ENCODE assay signal across 17 cellular contexts in genomic region chr1:173414539-173414938, GRCh38.
DNase-seq lines count a peak whose midpoint lies in the region; ATAC-seq and TF ChIP-seq lines count a peak whose summit lies in the region.
"Had no signal": no experiment of that assay in that cellular context is flagged by ENCODE, and none has a peak within 500 bp of the region (broad histone marks: within the 10 kb centered on the region; RNA-seq: fewer than 3 reads in every experiment).

No MANE protein-coding gene starts in this region.

- no peaks in the 10 kb centered on the region for H3K9me3 Mint-ChIP-seq in stimulated activated naive CD8-positive, alpha-beta T cell treated with anti-CD3 and anti-CD28 coated beads, Interleukin-15, Interleukin-2, amounts not matched to agents 100 ng/mL and 50 ng/mL, for 24 hours
- H3K9me3 Mint-ChIP-seq in stimulated activated naive CD8-positive, alpha-beta T cell treated with anti-CD3 and anti-CD28 coated beads, Interleukin-15, amount 100 ng/mL, for 72 hours: no peaks in the 10 kb centered on the region
- H3K9me3 Mint-ChIP-seq in activated B cell treated with CpG ODN at 0.5 μM for 24 hours: no peaks in the 10 kb centered on the region
- H3K9me3 Mint-ChIP-seq: H9 had no signal

- 70% methylated on average over 3 of the region's 3 CpGs for WGBS in right cardiac atrium

- H3K9me3 ChIP-seq in right cardiac atrium (ENCODE audit: control insufficient read depth, low read length): no peaks in the 10 kb centered on the region

- H3K36me3 Mint-ChIP-seq in stimulated activated naive CD8-positive, alpha-beta T cell treated with anti-CD3 and anti-CD28 coated beads, Interleukin-15, Interleukin-2, amounts not matched to agents 100 ng/mL and 50 ng/mL, for 24 hours (ENCODE audit: low read depth): peaks cover 10% of the 10 kb centered on the region
- H3K36me3 Mint-ChIP-seq in activated B cell treated with CpG ODN at 0.5 μM for 24 hours (ENCODE audit: low read depth): no peaks in the 10 kb centered on the region

- no peak overlapping the region for H3K4me3 Mint-ChIP-seq in stimulated activated naive CD8-positive, alpha-beta T cell treated with anti-CD3 and anti-CD28 coated beads, Interleukin-15, Interleukin-2, amounts not matched to agents 100 ng/mL and 50 ng/mL, for 24 hours
- no peak overlapping the region for H3K4me3 Mint-ChIP-seq in stimulated activated naive CD8-positive, alpha-beta T cell treated with anti-CD3 and anti-CD28 coated beads, Interleukin-15, amount 100 ng/mL, for 72 hours
- peak overlapping the region; percentile 56 for H3K4me3 Mint-ChIP-seq in activated B cell treated with CpG ODN at 0.5 μM for 24 hours
- H3K4me3 Mint-ChIP-seq: H9 had no signal

- H3K4me3 ChIP-seq in right cardiac atrium (ENCODE audit: low read length): no peak overlapping the region
- H3K4me3 ChIP-seq: SK-N-MC had no signal

- DNase-seq in stimulated activated naive CD8-positive, alpha-beta T cell treated with anti-CD3 and anti-CD28 coated beads, Interleukin-15, amount 100 ng/mL, for 72 hours: no peak
- DNase-seq in activated B cell treated with CpG ODN at 0.5 μM for 24 hours (no peak), right cardiac atrium (no peak), midbrain (lab: John Stamatoyannopoulos, UW) (no peak)
- DNase-seq in stimulated activated CD4-positive, alpha-beta T cell treated with anti-CD3 and anti-CD28 coated beads, Interleukin-4, amount 100 ng/mL, for 1 hour: no peak
- DNase-seq in activated CD4-positive, alpha-beta T cell treated with anti-CD3 and anti-CD28 coated beads for 48 hours: no peak
- DNase-seq: DMS 273 treated with DMSO at 0.1 percent for 48 hours, H9, Kasumi-1, NCI-H1417, NCI-H1930, NCI-H510A, NCI-H774 had no signal

- H3K27ac ChIP-seq in right cardiac atrium (ENCODE audit: low read length): peak overlapping the region; percentile 25
- H3K27ac ChIP-seq: C4-2B, SK-N-MC had no signal

- H3K27me3 Mint-ChIP-seq in stimulated activated naive CD8-positive, alpha-beta T cell treated with anti-CD3 and anti-CD28 coated beads, Interleukin-15, Interleukin-2, amounts not matched to agents 100 ng/mL and 50 ng/mL, for 24 hours: no peaks in the 10 kb centered on the region
- H3K27me3 Mint-ChIP-seq in stimulated activated naive CD8-positive, alpha-beta T cell treated with anti-CD3 and anti-CD28 coated beads, Interleukin-15, amount 100 ng/mL, for 72 hours: no peaks in the 10 kb centered on the region
- H3K27me3 Mint-ChIP-seq in activated B cell treated with CpG ODN at 0.5 μM for 24 hours: no peaks in the 10 kb centered on the region

- POLR2A ChIA-PET in activated B cell treated with CpG ODN at 0.5 μM for 24 hours (lab: Charles Lee): interaction anchor here (0.6 to 4.2 kb wide), 12 partner anchors 8 to 662 kb away, joined by 3 to 38 read pairs (median 9); partner anchors contain the start of genes GAS5, PRDX6 and ZBTB37

- peak overlapping the region; percentile 70 for H3K27ac Mint-ChIP-seq in stimulated activated naive CD8-positive, alpha-beta T cell treated with anti-CD3 and anti-CD28 coated beads, Interleukin-15, Interleukin-2, amounts not matched to agents 100 ng/mL and 50 ng/mL, for 24 hours
- H3K27ac Mint-ChIP-seq in stimulated activated naive CD8-positive, alpha-beta T cell treated with anti-CD3 and anti-CD28 coated beads, Interleukin-15, amount 100 ng/mL, for 72 hours: peak overlapping the region in 1 of 2 donors; percentile 49
- peak overlapping the region; percentile 95 for H3K27ac Mint-ChIP-seq in activated B cell treated with CpG ODN at 0.5 μM for 24 hours

- peaks cover 4% of the 10 kb centered on the region for H3K4me1 ChIP-seq in right cardiac atrium (ENCODE audit: control insufficient read depth, insufficient read depth, low read length)

- H3K27me3 ChIP-seq in right cardiac atrium (ENCODE audit: control insufficient read depth, insufficient read depth): no peaks in the 10 kb centered on the region

- intact Hi-C loops in activated B cell treated with CpG ODN at 0.5 μM for 24 hours (cut with micrococcal nuclease): loop anchor here (5.0 to 10.0 kb wide), 5 partner anchors 392 to 1810 kb away; partner anchors contain the start of genes CACYBP and RC3H1
- intact Hi-C loops in right cardiac atrium (cut with DNase I): loop anchor here in 1 of 4 donors (10.0 kb wide), 1 partner anchor 160 kb away; no protein-coding TSS in a partner anchor

- TF ChIP-seq CTCF in activated B cell treated with CpG ODN at 0.5 μM for 24 hours (IDR thresholded peaks at IDR 0.05): no peak

- peaks cover 78% of the 10 kb centered on the region for H3K4me1 Mint-ChIP-seq in stimulated activated naive CD8-positive, alpha-beta T cell treated with anti-CD3 and anti-CD28 coated beads, Interleukin-15, Interleukin-2, amounts not matched to agents 100 ng/mL and 50 ng/mL, for 24 hours (ENCODE audit: low read depth)
- H3K4me1 Mint-ChIP-seq in stimulated activated naive CD8-positive, alpha-beta T cell treated with anti-CD3 and anti-CD28 coated beads, Interleukin-15, amount 100 ng/mL, for 72 hours: peaks cover 79% of the 10 kb centered on the region
- peaks cover 97% of the 10 kb centered on the region for H3K4me1 Mint-ChIP-seq in activated B cell treated with CpG ODN at 0.5 μM for 24 hours

- CTCF ChIA-PET in activated B cell treated with CpG ODN at 0.5 μM for 24 hours (lab: Charles Lee): interaction anchor here (1.0 to 7.6 kb wide), 4 partner anchors 16 to 671 kb away, joined by 3 to 63 read pairs (median 4); no protein-coding TSS in a partner anchor

- ATAC-seq in stimulated activated naive CD8-positive, alpha-beta T cell treated with anti-CD3 and anti-CD28 coated beads, Interleukin-15, amount 100 ng/mL, for 72 hours: no peak
- ATAC-seq in activated B cell treated with CpG ODN at 0.5 μM for 24 hours (ENCODE audit: low read depth) (no peak), right cardiac atrium (peak; percentile 13 to 42), GM21723 (IDR thresholded peaks at IDR 0.05; ENCODE audit: unreplicated experiment) (no peak)

Comparison
In these comparisons a context has a peak if more than half of its experiments do, and no peak if none do; other contexts are left out.
1. ATAC-seq: peak in right cardiac atrium (2 of 2); none in stimulated activated naive CD8-positive, alpha-beta T cell treated with anti-CD3 and anti-CD28 coated beads, Interleukin-15, amount 100 ng/mL, for 72 hours (single experiment), activated B cell treated with CpG ODN at 0.5 μM for 24 hours (single experiment) and GM21723 (single experiment).